Comparison of ENCODE assay signal across 1 cellular context in the genomic region with DNA sequence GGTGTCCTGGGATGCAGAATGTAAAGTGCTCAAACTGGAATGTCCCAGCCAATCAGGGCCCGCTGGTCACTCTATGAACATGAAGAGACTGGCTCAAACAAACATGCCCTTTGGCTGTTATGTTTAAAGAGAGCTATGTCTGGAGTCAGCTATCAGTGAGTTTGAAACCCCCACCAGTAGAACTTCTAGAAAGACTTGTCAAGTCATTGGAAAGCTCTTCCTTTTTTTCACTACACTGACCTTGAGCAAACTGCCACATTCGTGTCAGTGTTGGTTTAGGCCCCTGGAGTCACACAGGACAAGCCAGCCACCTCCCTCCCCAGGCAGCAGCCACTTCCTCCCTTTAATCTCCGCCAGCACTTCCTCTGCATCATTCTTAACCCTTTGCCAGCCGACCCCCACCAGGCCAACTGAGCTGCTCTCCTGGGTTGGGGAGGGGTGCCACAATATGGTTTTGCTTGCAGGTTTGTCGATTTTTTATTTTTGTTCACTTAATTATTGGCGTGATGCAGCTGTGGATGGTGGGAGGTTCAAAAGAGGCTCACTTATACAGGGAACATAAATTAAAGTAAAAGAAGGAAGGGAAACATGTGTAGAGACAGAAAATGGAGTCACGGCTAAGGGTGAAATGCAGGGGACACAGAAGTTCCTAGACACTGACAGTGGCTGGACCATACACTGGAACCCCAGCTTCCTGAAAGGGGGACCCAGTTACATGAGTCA.
A peak's percentile ranks its signal among the peaks of the same experiment; 100 is the strongest.
TF ChIP-seq lines count a peak whose summit lies in the region.

No MANE protein-coding gene starts in this region.

TF ChIP-seq in HepG2, 621 proteins besides CTCF, POLR2A, EP300 and RAD21 (continued from another document and continues in another):
- TF ChIP-seq, protein P1, sequence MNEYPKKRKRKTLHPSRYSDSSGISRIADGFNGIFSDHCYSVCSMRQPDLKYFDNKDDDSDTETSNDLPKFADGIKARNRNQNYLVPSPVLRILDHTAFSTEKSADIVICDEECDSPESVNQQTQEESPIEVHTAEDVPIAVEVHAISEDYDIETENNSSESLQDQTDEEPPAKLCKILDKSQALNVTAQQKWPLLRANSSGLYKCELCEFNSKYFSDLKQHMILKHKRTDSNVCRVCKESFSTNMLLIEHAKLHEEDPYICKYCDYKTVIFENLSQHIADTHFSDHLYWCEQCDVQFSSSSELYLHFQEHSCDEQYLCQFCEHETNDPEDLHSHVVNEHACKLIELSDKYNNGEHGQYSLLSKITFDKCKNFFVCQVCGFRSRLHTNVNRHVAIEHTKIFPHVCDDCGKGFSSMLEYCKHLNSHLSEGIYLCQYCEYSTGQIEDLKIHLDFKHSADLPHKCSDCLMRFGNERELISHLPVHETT (CRISPR knock-in tag; conservative IDR thresholded peaks at IDR 0.05), result no peak
- no peak for TF ChIP-seq ZNF367 (CRISPR knock-in tag; IDR thresholded peaks at IDR 0.05; ENCODE audit: borderline replicate concordance)
- peak; percentile 5 for TF ChIP-seq ZNF331 (CRISPR knock-in tag; IDR thresholded peaks at IDR 0.05)
- no peak for TF ChIP-seq PRPF4 (IDR thresholded peaks at IDR 0.05; ENCODE audit: low read depth, low read length, poor library complexity, severe bottlenecking)
- no peak for TF ChIP-seq ZNF44 (CRISPR knock-in tag; IDR thresholded peaks at IDR 0.05)
- no peak for TF ChIP-seq RFX5 (IDR thresholded peaks at IDR 0.05; ENCODE audit: low read depth, low read length)
- TF ChIP-seq ATF1 (CRISPR knock-in tag; IDR thresholded peaks at IDR 0.05), result no peak
- no peak for TF ChIP-seq ZNF224 (CRISPR knock-in tag; IDR thresholded peaks at IDR 0.05)
- TF ChIP-seq, protein P2, sequence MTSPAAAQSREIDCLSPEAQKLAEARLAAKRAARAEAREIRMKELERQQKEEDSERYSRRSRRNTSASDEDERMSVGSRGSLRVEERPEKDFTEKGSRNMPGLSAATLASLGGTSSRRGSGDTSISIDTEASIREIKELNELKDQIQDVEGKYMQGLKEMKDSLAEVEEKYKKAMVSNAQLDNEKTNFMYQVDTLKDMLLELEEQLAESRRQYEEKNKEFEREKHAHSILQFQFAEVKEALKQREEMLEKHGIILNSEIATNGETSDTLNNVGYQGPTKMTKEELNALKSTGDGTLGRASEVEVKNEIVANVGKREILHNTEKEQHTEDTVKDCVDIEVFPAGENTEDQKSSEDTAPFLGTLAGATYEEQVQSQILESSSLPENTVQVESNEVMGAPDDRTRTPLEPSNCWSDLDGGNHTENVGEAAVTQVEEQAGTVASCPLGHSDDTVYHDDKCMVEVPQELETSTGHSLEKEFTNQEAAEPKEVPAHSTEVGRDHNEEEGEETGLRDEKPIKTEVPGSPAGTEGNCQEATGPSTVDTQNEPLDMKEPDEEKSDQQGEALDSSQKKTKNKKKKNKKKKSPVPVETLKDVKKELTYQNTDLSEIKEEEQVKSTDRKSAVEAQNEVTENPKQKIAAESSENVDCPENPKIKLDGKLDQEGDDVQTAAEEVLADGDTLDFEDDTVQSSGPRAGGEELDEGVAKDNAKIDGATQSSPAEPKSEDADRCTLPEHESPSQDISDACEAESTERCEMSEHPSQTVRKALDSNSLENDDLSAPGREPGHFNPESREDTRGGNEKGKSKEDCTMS (CRISPR knock-in tag; conservative IDR thresholded peaks at IDR 0.05), result no peak
- TF ChIP-seq, protein P3, sequence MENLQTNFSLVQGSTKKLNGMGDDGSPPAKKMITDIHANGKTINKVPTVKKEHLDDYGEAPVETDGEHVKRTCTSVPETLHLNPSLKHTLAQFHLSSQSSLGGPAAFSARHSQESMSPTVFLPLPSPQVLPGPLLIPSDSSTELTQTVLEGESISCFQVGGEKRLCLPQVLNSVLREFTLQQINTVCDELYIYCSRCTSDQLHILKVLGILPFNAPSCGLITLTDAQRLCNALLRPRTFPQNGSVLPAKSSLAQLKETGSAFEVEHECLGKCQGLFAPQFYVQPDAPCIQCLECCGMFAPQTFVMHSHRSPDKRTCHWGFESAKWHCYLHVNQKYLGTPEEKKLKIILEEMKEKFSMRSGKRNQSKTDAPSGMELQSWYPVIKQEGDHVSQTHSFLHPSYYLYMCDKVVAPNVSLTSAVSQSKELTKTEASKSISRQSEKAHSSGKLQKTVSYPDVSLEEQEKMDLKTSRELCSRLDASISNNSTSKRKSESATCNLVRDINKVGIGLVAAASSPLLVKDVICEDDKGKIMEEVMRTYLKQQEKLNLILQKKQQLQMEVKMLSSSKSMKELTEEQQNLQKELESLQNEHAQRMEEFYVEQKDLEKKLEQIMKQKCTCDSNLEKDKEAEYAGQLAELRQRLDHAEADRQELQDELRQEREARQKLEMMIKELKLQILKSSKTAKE (CRISPR knock-in tag; IDR thresholded peaks at IDR 0.05; ENCODE audit: borderline replicate concordance), result peak; percentile 73
- TF ChIP-seq, protein P4, sequence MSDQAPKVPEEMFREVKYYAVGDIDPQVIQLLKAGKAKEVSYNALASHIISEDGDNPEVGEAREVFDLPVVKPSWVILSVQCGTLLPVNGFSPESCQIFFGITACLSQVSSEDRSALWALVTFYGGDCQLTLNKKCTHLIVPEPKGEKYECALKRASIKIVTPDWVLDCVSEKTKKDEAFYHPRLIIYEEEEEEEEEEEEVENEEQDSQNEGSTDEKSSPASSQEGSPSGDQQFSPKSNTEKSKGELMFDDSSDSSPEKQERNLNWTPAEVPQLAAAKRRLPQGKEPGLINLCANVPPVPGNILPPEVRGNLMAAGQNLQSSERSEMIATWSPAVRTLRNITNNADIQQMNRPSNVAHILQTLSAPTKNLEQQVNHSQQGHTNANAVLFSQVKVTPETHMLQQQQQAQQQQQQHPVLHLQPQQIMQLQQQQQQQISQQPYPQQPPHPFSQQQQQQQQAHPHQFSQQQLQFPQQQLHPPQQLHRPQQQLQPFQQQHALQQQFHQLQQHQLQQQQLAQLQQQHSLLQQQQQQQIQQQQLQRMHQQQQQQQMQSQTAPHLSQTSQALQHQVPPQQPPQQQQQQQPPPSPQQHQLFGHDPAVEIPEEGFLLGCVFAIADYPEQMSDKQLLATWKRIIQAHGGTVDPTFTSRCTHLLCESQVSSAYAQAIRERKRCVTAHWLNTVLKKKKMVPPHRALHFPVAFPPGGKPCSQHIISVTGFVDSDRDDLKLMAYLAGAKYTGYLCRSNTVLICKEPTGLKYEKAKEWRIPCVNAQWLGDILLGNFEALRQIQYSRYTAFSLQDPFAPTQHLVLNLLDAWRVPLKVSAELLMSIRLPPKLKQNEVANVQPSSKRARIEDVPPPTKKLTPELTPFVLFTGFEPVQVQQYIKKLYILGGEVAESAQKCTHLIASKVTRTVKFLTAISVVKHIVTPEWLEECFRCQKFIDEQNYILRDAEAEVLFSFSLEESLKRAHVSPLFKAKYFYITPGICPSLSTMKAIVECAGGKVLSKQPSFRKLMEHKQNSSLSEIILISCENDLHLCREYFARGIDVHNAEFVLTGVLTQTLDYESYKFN (CRISPR knock-in tag; conservative IDR thresholded peaks at IDR 0.05), result peak; percentile 96
- no peak for TF ChIP-seq ZBTB3 (CRISPR knock-in tag; IDR thresholded peaks at IDR 0.05; ENCODE audit: borderline replicate concordance, low read depth)
- TF ChIP-seq YY1 (IDR thresholded peaks at IDR 0.05; ENCODE audit: insufficient read depth, insufficient replicate concordance, low read depth, low read length), result no peak
- no peak for TF ChIP-seq ZNF207 (IDR thresholded peaks at IDR 0.05; ENCODE audit: borderline replicate concordance)
- no peak for TF ChIP-seq RORA (CRISPR knock-in tag; IDR thresholded peaks at IDR 0.05)
- TF ChIP-seq KAT8 (CRISPR knock-in tag; IDR thresholded peaks at IDR 0.05), result peak; percentile 40; the same call in 1 of the 2 replicates
- TF ChIP-seq, protein P5, sequence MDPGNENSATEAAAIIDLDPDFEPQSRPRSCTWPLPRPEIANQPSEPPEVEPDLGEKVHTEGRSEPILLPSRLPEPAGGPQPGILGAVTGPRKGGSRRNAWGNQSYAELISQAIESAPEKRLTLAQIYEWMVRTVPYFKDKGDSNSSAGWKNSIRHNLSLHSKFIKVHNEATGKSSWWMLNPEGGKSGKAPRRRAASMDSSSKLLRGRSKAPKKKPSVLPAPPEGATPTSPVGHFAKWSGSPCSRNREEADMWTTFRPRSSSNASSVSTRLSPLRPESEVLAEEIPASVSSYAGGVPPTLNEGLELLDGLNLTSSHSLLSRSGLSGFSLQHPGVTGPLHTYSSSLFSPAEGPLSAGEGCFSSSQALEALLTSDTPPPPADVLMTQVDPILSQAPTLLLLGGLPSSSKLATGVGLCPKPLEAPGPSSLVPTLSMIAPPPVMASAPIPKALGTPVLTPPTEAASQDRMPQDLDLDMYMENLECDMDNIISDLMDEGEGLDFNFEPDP (CRISPR knock-in tag; conservative IDR thresholded peaks at IDR 0.05), result no peak
- TF ChIP-seq CREM (IDR thresholded peaks at IDR 0.05), result peak; percentile 70
- TF ChIP-seq CREM (CRISPR knock-in tag; IDR thresholded peaks at IDR 0.05), result no peak
- TF ChIP-seq TCF12 (IDR thresholded peaks at IDR 0.05), result no peak
- TF ChIP-seq TCF12 (CRISPR knock-in tag; IDR thresholded peaks at IDR 0.05), result no peak
- TF ChIP-seq SALL2 (CRISPR knock-in tag; IDR thresholded peaks at IDR 0.05), result peak; percentile 56
- TF ChIP-seq, protein P6, sequence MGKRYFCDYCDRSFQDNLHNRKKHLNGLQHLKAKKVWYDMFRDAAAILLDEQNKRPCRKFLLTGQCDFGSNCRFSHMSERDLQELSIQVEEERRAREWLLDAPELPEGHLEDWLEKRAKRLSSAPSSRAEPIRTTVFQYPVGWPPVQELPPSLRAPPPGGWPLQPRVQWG (CRISPR knock-in tag; IDR thresholded peaks at IDR 0.05; ENCODE audit: borderline replicate concordance, low read depth), result no peak
- no peak for TF ChIP-seq SIX4 (CRISPR knock-in tag; IDR thresholded peaks at IDR 0.05)
- TF ChIP-seq, protein P7, sequence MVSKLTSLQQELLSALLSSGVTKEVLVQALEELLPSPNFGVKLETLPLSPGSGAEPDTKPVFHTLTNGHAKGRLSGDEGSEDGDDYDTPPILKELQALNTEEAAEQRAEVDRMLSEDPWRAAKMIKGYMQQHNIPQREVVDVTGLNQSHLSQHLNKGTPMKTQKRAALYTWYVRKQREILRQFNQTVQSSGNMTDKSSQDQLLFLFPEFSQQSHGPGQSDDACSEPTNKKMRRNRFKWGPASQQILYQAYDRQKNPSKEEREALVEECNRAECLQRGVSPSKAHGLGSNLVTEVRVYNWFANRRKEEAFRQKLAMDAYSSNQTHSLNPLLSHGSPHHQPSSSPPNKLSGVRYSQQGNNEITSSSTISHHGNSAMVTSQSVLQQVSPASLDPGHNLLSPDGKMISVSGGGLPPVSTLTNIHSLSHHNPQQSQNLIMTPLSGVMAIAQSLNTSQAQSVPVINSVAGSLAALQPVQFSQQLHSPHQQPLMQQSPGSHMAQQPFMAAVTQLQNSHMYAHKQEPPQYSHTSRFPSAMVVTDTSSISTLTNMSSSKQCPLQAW (CRISPR knock-in tag; IDR thresholded peaks at IDR 0.05), result no peak
- TF ChIP-seq FOXA1 (IDR thresholded peaks at IDR 0.05), result no peak
- TF ChIP-seq FOXA1 (CRISPR knock-in tag; IDR thresholded peaks at IDR 0.05), result peak; percentile 81
- TF ChIP-seq, protein P8, sequence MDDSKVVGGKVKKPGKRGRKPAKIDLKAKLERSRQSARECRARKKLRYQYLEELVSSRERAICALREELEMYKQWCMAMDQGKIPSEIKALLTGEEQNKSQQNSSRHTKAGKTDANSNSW (CRISPR knock-in tag; IDR thresholded peaks at IDR 0.05; ENCODE audit: borderline replicate concordance), result no peak
- no peak for TF ChIP-seq ZNF329 (CRISPR knock-in tag; IDR thresholded peaks at IDR 0.05; ENCODE audit: low read depth)
- TF ChIP-seq FOXK1 (CRISPR knock-in tag; IDR thresholded peaks at IDR 0.05; ENCODE audit: borderline replicate concordance, low read depth), result peak; percentile 14; the same call in 1 of the 2 replicates
- TF ChIP-seq ZNF703 (CRISPR knock-in tag; IDR thresholded peaks at IDR 0.05; ENCODE audit: borderline replicate concordance), result no peak
- no peak for TF ChIP-seq SMARCE1 (IDR thresholded peaks at IDR 0.05; ENCODE audit: borderline replicate concordance)
- TF ChIP-seq CBX5 (CRISPR knock-in tag; IDR thresholded peaks at IDR 0.05; ENCODE audit: borderline replicate concordance), result peak; percentile 68; the same call in 1 of the 2 replicates
- TF ChIP-seq ZNF230 (CRISPR knock-in tag; IDR thresholded peaks at IDR 0.05), result no peak
- no peak for TF ChIP-seq CENPX (CRISPR knock-in tag; IDR thresholded peaks at IDR 0.05)
- TF ChIP-seq GATAD2A (CRISPR knock-in tag; IDR thresholded peaks at IDR 0.05), result peak; percentile 85
- TF ChIP-seq, protein P9, sequence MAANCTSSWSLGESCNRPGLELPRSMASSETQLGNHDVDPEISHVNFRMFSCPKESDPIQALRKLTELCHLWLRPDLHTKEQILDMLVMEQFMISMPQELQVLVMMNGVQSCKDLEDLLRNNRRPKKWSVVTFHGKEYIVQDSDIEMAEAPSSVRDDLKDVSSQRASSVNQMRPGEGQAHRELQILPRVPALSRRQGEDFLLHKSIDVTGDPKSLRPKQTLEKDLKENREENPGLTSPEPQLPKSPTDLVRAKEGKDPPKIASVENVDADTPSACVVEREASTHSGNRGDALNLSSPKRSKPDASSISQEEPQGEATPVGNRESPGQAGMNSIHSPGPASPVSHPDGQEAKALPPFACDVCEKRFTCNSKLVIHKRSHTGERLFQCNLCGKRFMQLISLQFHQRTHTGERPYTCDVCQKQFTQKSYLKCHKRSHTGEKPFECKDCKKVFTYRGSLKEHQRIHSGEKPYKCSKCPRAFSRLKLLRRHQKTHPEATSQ (CRISPR knock-in tag; IDR thresholded peaks at IDR 0.05; ENCODE audit: borderline replicate concordance), result no peak
- TF ChIP-seq ZNF777 (CRISPR knock-in tag; IDR thresholded peaks at IDR 0.05), result no peak
- no peak for TF ChIP-seq MTA3 (CRISPR knock-in tag; IDR thresholded peaks at IDR 0.05)
- no peak for TF ChIP-seq EED (CRISPR knock-in tag; IDR thresholded peaks at IDR 0.05)
- TF ChIP-seq ZBTB20 (CRISPR knock-in tag; IDR thresholded peaks at IDR 0.05; ENCODE audit: borderline replicate concordance, low read depth), result peak; percentile 63
- 0 out of 2 replicates have a peak, but pooled peaks have one; percentile 49 for TF ChIP-seq HOXD1 (CRISPR knock-in tag; IDR thresholded peaks at IDR 0.05)
- no peak for TF ChIP-seq PAWR (CRISPR knock-in tag; IDR thresholded peaks at IDR 0.05; ENCODE audit: borderline replicate concordance)
